ENCODE assay signal across 8 cellular contexts in the genomic region with DNA sequence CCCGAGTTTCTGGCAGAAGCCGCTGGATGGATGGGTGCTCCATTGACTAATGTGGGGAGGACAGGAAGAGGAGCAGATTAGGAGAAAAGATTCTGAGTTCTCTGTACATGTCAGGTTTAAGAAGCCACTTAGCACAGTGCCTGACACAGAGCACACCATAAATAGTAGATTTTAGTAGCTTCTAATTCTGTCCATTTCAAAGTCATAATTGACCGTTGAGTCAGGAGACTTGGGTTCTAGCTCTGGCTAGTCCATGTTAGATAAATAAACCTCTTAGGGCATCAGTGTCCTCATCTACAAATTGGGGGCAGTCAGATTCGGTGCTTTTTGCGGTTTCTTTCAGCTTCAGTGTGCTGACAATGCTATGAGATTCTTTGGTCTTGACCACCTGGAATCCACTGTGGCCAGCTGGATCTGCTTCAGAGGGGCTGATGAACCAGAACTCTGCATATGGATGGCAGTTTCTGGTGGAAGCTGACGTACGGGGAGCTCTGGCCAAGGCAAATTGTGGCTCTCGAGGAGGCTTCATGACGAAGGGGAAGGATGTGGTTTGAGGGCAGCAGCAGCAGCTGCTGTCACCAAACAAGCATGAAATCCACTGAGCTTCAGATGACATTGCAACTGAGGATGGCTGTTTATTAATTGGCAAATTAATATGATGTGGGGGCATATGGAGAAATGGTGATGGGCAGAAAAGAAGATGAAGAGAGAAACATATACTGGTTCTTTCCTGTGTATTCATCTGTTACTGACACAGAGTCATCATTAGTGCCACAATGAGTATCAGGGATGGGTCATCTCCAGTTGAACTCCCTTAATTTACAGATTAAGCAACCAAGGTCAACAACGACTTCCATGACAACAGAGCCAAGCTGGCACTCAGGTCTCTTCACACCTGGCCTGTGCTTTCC.
DNase-seq lines count a peak whose midpoint lies in the region; ATAC-seq, FAIRE-seq and TF ChIP-seq lines count a peak whose summit lies in the region.

No MANE protein-coding gene starts in this region.

- ATAC-seq in GM19023 (IDR thresholded peaks at IDR 0.05; ENCODE audit: unreplicated experiment) = peak; percentile 95
- peak; percentile 93 for ATAC-seq in HG03175 (IDR thresholded peaks at IDR 0.05; ENCODE audit: unreplicated experiment)
- 0 out of 3 replicates have a peak, but pooled peaks have one; percentile 19 for ATAC-seq in RWPE2 (ENCODE audit: low read depth)
- peak in 3 of 4 donors; percentile 40 to 65 (median 64) for ATAC-seq in pancreas

- CTCF ChIA-PET in activated naive CD4-positive, alpha-beta T cell treated with anti-CD3 and anti-CD28 coated beads for 36 hours (lab: Charles Lee) = interaction anchor here (0.8 kb wide), 1 partner anchor 181 kb away, joined by 4 read pairs; no protein-coding TSS in a partner anchor

- H3K4me1 ChIP-seq in RWPE2 (ENCODE audit: insufficient read depth, poor library complexity, severe bottlenecking) (peaks cover 14% of the 10 kb centered on the region), pancreas (peaks cover 0 to 7% (median 0%) of the 10 kb centered on the region in 3 donors)

- FAIRE-seq in pancreas (lab: Jason Lieb, UNC) = no peak

- no peak overlapping the region for H3K27ac ChIP-seq in RWPE2 (ENCODE audit: poor library complexity, severe bottlenecking)
- peak overlapping the region in 2 of 4 donors; percentile 30 for H3K27ac ChIP-seq in pancreas

- peaks cover 38% of the 10 kb centered on the region for H3K4me1 Mint-ChIP-seq in activated naive CD4-positive, alpha-beta T cell treated with anti-CD3 and anti-CD28 coated beads for 36 hours (ENCODE audit: low read depth)

- no peak for TF ChIP-seq CTCF in RWPE2 (IDR thresholded peaks at IDR 0.05; ENCODE audit: poor library complexity, severe bottlenecking)
- TF ChIP-seq CTCF in pancreas (IDR thresholded peaks at IDR 0.05) = no peak

- intact Hi-C loops in activated naive CD4-positive, alpha-beta T cell treated with anti-CD3 and anti-CD28 coated beads for 36 hours (cut with micrococcal nuclease) = loop anchor here (1.0 to 5.0 kb wide), 4 partner anchors 10 to 134 kb away; a partner anchor contains a TSS
- intact Hi-C loops in pancreas (cut with DNase I) = no loop called here

- peaks cover 3% of the 10 kb centered on the region for H3K36me3 Mint-ChIP-seq in activated naive CD4-positive, alpha-beta T cell treated with anti-CD3 and anti-CD28 coated beads for 36 hours (ENCODE audit: low read depth)

- no peaks in the 10 kb centered on the region for H3K36me3 ChIP-seq in RWPE2 (ENCODE audit: low read depth)
- H3K36me3 ChIP-seq in pancreas = no peaks in the 10 kb centered on the region

- H3K27me3 ChIP-seq in RWPE2 (ENCODE audit: insufficient read depth, poor library complexity, severe bottlenecking) (no peaks in the 10 kb centered on the region), pancreas (no peaks in the 10 kb centered on the region)

- H3K4me3 ChIP-seq in RWPE2 (ENCODE audit: severe bottlenecking) (no peak overlapping the region), pancreas (no peak overlapping the region)

- peaks cover 5% of the 10 kb centered on the region for H3K9me3 Mint-ChIP-seq in activated naive CD4-positive, alpha-beta T cell treated with anti-CD3 and anti-CD28 coated beads for 36 hours

- H3K9me3 ChIP-seq in RWPE2 (ENCODE audit: severe bottlenecking) (no peaks in the 10 kb centered on the region), pancreas (no peaks in the 10 kb centered on the region)

- H3K4me3 Mint-ChIP-seq in activated naive CD4-positive, alpha-beta T cell treated with anti-CD3 and anti-CD28 coated beads for 36 hours = peak overlapping the region; percentile 28

- H3K27ac Mint-ChIP-seq in activated naive CD4-positive, alpha-beta T cell treated with anti-CD3 and anti-CD28 coated beads for 36 hours = peak overlapping the region; percentile 54

- H3K27me3 Mint-ChIP-seq in activated naive CD4-positive, alpha-beta T cell treated with anti-CD3 and anti-CD28 coated beads for 36 hours (ENCODE audit: low read depth) = no peaks in the 10 kb centered on the region

- WGBS in pancreas, 2 donors = 82 to 86% methylated on average over 10 of the region's 10 CpGs

- DNase-seq in AG08396 (ENCODE audit: low spot score) (peak; percentile 70), RWPE2 (ENCODE audit: low spot score) (no peak), pancreas (no peak), NCI-H2081 treated with DMSO at 0.1 percent for 48 hours (lab: John Stamatoyannopoulos, UW) (no peak), NCI-H1417 (lab: John Stamatoyannopoulos, UW) (no peak)
- DNase-seq in activated naive CD4-positive, alpha-beta T cell treated with anti-CD3 and anti-CD28 coated beads for 36 hours = peak; percentile 83

Comparison
In these comparisons a context has a peak if more than half of its experiments do, and no peak if none do; other contexts are left out.
1. DNase-seq: peak in AG08396 (single experiment) and activated naive CD4-positive, alpha-beta T cell treated with anti-CD3 and anti-CD28 coated beads for 36 hours (single experiment); none in RWPE2 (single experiment), pancreas (0 of 6), NCI-H2081 treated with DMSO at 0.1 percent for 48 hours (single experiment) and NCI-H1417 (0 of 3).
2. ATAC-seq: peak in every context shown above with its lines; median percentile 95 in GM19023; 93 in HG03175; 64 in pancreas; 19 in RWPE2.